In genomic region chr12:106986625-106987389, GRCh38 we compare ENCODE assay signal across 8 cellular contexts. TPM values are rescaled to one million over a fixed set of nuclear protein-coding genes. Genes with fewer than 3 reads are reported as not detected.
DNase-seq lines count a peak whose midpoint lies in the region; ATAC-seq, FAIRE-seq and TF ChIP-seq lines count a peak whose summit lies in the region.

Gene MTERF2, minus strand, starts transcription at chr12:106987146. Its CDS starts 8,432 bp downstream, at chr12:106978714.

- H3K9me3 Mint-ChIP-seq in activated naive CD8-positive, alpha-beta T cell treated with anti-CD3 and anti-CD28 coated beads, Interleukin-2, amount 50 U/mL, for 24 hours: peaks cover 12% of the 10 kb centered on the region

- peak; percentile 95 for ATAC-seq in HG02571 (IDR thresholded peaks at IDR 0.05; ENCODE audit: unreplicated experiment)
- ATAC-seq in activated naive CD8-positive, alpha-beta T cell treated with anti-CD3 and anti-CD28 coated beads, Interleukin-2, amount 50 U/mL, for 24 hours: peak; percentile 95
- ATAC-seq in Right ventricle myocardium superior (ENCODE audit: poor library complexity): peak; percentile 99
- ATAC-seq in pancreas: peak; percentile 95 to 98 (median 95)

- peaks cover 27% of the 10 kb centered on the region for H3K36me3 Mint-ChIP-seq in activated naive CD8-positive, alpha-beta T cell treated with anti-CD3 and anti-CD28 coated beads, Interleukin-2, amount 50 U/mL, for 24 hours (ENCODE audit: low read depth)

- no peak for FAIRE-seq in pancreas (lab: Jason Lieb, UNC)

- H3K9me3 ChIP-seq in SU-DHL-6 (ENCODE audit: insufficient read depth, low read length) (no peaks in the 10 kb centered on the region), pancreas (no peaks in the 10 kb centered on the region), thyroid gland (no peaks in the 10 kb centered on the region)

- H3K36me3 ChIP-seq in GM06990 (ENCODE audit: control insufficient read depth, insufficient read depth, low read length): no peaks in the 10 kb centered on the region
- H3K36me3 ChIP-seq in SU-DHL-6 (ENCODE audit: low read length): peaks cover 5% of the 10 kb centered on the region; the same call in 1 of the 2 replicates
- H3K36me3 ChIP-seq in pancreas: peaks cover 0 to 11% (median 0%) of the 10 kb centered on the region in 3 donors
- no peaks in the 10 kb centered on the region for H3K36me3 ChIP-seq in thyroid gland

- H3K79me2 ChIP-seq in SU-DHL-6 (ENCODE audit: insufficient read depth, low read length): no peaks in the 10 kb centered on the region

- H3K27me3 Mint-ChIP-seq in activated naive CD8-positive, alpha-beta T cell treated with anti-CD3 and anti-CD28 coated beads, Interleukin-2, amount 50 U/mL, for 24 hours: no peaks in the 10 kb centered on the region

- H3K4me1 ChIP-seq in pancreas (peaks cover 7 to 8% (median 8%) of the 10 kb centered on the region in 3 donors), thyroid gland (peaks cover 17 to 33% of the 10 kb centered on the region in 2 donors)

- DNase-seq in GM06990 (ENCODE audit: extremely low read depth, insufficient read length) (peak; percentile 90), NCI-H1048 (lab: John Stamatoyannopoulos, UW) (peak; percentile 77), Right ventricle myocardium superior (peak; percentile 95), pancreas (peak; percentile 91 to 97 (median 94)), thyroid gland (peak; percentile 94 to 95)
- peak; percentile 81 for DNase-seq in activated naive CD8-positive, alpha-beta T cell treated with anti-CD3 and anti-CD28 coated beads, Interleukin-2, amount 50 U/mL, for 24 hours

- H3K4me3 Mint-ChIP-seq in activated naive CD8-positive, alpha-beta T cell treated with anti-CD3 and anti-CD28 coated beads, Interleukin-2, amount 50 U/mL, for 24 hours: peak within 1 kb of the TSS; percentile 86

- peak in 1 of 2 donors; percentile 90 for TF ChIP-seq POLR2A in thyroid gland (IDR thresholded peaks at IDR 0.05)

- no peak for TF ChIP-seq CTCF in GM06990 (IDR thresholded peaks at IDR 0.05; ENCODE audit: insufficient read depth, low read length, poor library complexity, severe bottlenecking)
- no peak for TF ChIP-seq CTCF in SU-DHL-6 (IDR thresholded peaks at IDR 0.05; ENCODE audit: insufficient read depth, low read length, poor library complexity, severe bottlenecking)
- no peak for TF ChIP-seq CTCF in pancreas (IDR thresholded peaks at IDR 0.05)
- no peak for TF ChIP-seq CTCF in thyroid gland (IDR thresholded peaks at IDR 0.05)

- intact Hi-C loops in Right ventricle myocardium superior (cut with DNase I) (no loop called here), pancreas (cut with DNase I) (no loop called here), thyroid gland (cut with DNase I) (no loop called here)

- H3K27ac Mint-ChIP-seq in activated naive CD8-positive, alpha-beta T cell treated with anti-CD3 and anti-CD28 coated beads, Interleukin-2, amount 50 U/mL, for 24 hours: peak within 1 kb of the TSS; percentile 79

- no peaks in the 10 kb centered on the region for H3K9me2 ChIP-seq in SU-DHL-6 (replicated peaks; ENCODE audit: insufficient read depth, low read length)

- H3K4me1 Mint-ChIP-seq in activated naive CD8-positive, alpha-beta T cell treated with anti-CD3 and anti-CD28 coated beads, Interleukin-2, amount 50 U/mL, for 24 hours: peaks cover 47% of the 10 kb centered on the region

- no peak within 1 kb of the TSS for H3K27ac ChIP-seq in SU-DHL-6 (ENCODE audit: low read depth, low read length)
- H3K27ac ChIP-seq in pancreas: peak within 1 kb of the TSS; percentile 68 to 92 (median 88)
- H3K27ac ChIP-seq in thyroid gland: peak within 1 kb of the TSS; percentile 76 to 93 (median 82)

- H3F3A ChIP-seq in SU-DHL-6 (ENCODE audit: insufficient read depth): no peaks in the 10 kb centered on the region

- no peaks in the 10 kb centered on the region for H3K27me3 ChIP-seq in GM06990 (replicated peaks; ENCODE audit: control insufficient read depth, insufficient read depth, low read length)
- no peaks in the 10 kb centered on the region for H3K27me3 ChIP-seq in SU-DHL-6 (ENCODE audit: low read length)
- no peaks in the 10 kb centered on the region for H3K27me3 ChIP-seq in pancreas
- H3K27me3 ChIP-seq in thyroid gland: no peaks in the 10 kb centered on the region

- H4K20me1 ChIP-seq in SU-DHL-6 (ENCODE audit: low read depth, low read length): no peaks in the 10 kb centered on the region

- peak within 1 kb of the TSS; percentile 96 for H3K4me2 ChIP-seq in SU-DHL-6 (ENCODE audit: low read depth, low read length, poor library complexity, severe bottlenecking)

- peak within 1 kb of the TSS; percentile 86 for H3K9ac ChIP-seq in SU-DHL-6 (ENCODE audit: low read length)

- peak within 1 kb of the TSS; percentile 99 for H2AFZ ChIP-seq in SU-DHL-6 (ENCODE audit: low read depth, low read length, severe bottlenecking)

- H3K4me3 ChIP-seq in GM06990 (replicated peaks; ENCODE audit: low read depth, low read length) (peak within 1 kb of the TSS; percentile 84), SU-DHL-6 (ENCODE audit: insufficient read depth, low read length, poor library complexity, severe bottlenecking) (peak within 1 kb of the TSS; percentile 98), pancreas (peak within 1 kb of the TSS; percentile 63 to 71 (median 66)), thyroid gland (replicated peaks in 1 of 3) (peak within 1 kb of the TSS; percentile 42 to 76 (median 62))

- WGBS in pancreas, 2 donors: 0% methylated on average over 50 of the region's 50 CpGs
- 0 to 1% methylated on average over 19 to 37 of the region's 50 CpGs for WGBS in thyroid gland, 2 donors

RNA-seq across cellular contexts. Expression of gene MTERF2, which starts in this region (rescaled TPM):
- total RNA-seq in Right ventricle myocardium superior (36.4 TPM), pancreas (10 to 100 TPM in 5 of 6 donors, 1 to 10 TPM in 1; 9.9 to 15.0 (median 13.7) TPM), thyroid gland (10 to 100 TPM; 22.9 to 37.0 (median 31.3) TPM)
- 10 to 100 TPM; 31.8 to 42.8 TPM for polyA plus RNA-seq in pancreas
